In genomic region chr10:49488056-49488455, GRCh38 we compare ENCODE assay signal across 1 cellular context.
A peak's percentile ranks its signal among the peaks of the same experiment; 100 is the strongest.
TF ChIP-seq lines count a peak whose summit lies in the region.

No MANE protein-coding gene starts in this region.

TF ChIP-seq in SK-N-SH, 30 proteins besides CTCF, POLR2A, EP300 and RAD21 (continued from another document):
- TF ChIP-seq USF2 (IDR thresholded peaks at IDR 0.05; ENCODE audit: borderline replicate concordance, low read depth, low read length) (no peak), YY1 (IDR thresholded peaks at IDR 0.05; ENCODE audit: low read depth) (no peak), RCOR1 (IDR thresholded peaks at IDR 0.05; ENCODE audit: low read length) (peak; percentile 59; the same call in 1 of the 2 replicates), RXRA (IDR thresholded peaks at IDR 0.05; ENCODE audit: borderline replicate concordance, low read depth) (no peak), IRF3 (IDR thresholded peaks at IDR 0.05; ENCODE audit: low read depth, low read length) (no peak), FOXJ3 (CRISPR knock-in tag; IDR thresholded peaks at IDR 0.05) (peak; percentile 82), MEF2A (IDR thresholded peaks at IDR 0.05; ENCODE audit: borderline replicate concordance, low read depth) (no peak), CHD2 (IDR thresholded peaks at IDR 0.05; ENCODE audit: low read length, partially characterized antibody) (peak; percentile 39), PBX3 (IDR thresholded peaks at IDR 0.05) (peak; percentile 31)
TF ChIP-seq in SK-N-SH: peak in this region for 5.
